22 cellular contexts compared by ENCODE assay signal in the genomic region with DNA sequence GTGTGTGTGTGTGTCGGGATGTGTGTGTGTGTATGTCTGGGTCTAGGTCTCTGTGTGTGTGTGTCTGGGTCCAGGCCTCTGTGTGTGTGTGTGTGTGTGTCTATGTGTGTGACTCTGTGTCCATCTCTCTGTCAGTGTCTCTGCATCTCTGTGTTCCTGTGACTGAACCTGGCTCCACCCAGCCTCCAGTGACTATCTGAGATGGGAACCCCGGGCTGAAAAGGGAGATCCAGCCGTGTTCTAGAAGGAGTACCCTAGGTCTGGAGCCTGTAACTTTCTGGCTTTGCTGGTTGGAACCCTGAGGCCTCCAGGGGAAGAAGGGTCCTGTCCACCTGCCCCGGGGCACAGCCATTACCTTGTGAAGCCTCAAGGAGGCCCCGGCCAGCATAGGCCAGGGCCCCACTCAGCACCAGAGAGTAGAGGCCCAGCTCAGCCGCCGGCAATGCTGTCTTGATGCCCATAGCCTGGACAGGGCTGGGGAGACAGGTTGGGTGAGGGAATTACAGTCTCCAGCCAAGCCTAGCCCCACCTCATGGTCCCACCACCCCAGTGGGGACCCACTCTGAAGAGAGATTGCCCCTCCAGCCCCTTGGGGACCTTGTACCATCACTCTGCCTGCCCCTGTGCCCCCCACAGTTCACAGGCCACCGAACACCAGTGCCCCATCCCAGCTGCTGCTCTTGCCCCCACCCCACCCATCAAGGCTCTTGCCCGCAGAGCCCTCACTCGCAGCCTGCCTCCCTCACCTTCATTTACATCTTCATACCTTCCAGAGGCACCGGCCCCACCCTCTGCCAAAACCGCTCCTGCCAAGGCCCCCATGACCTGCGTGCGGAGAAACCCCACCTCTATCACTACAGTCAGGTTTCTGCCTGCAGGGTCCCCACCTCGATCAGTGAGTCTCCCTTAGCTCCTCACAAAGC. TPM values are rescaled to one million over a fixed set of nuclear protein-coding genes. Genes with fewer than 3 reads are reported as not detected.
DNase-seq lines count a peak whose midpoint lies in the region; ATAC-seq, FAIRE-seq and TF ChIP-seq lines count a peak whose summit lies in the region.
"Had no signal": no experiment of that assay in that cellular context is flagged by ENCODE, and none has a peak within 500 bp of the region (broad histone marks: within the 10 kb centered on the region; RNA-seq: fewer than 3 reads in every experiment).

No MANE protein-coding gene starts in this region.

- TF ChIP-seq CTCF in astrocyte (IDR thresholded peaks at IDR 0.05; ENCODE audit: insufficient read depth, low read depth, low read length) = no peak
- TF ChIP-seq CTCF in stomach (IDR thresholded peaks at IDR 0.05) = no peak

- 64 to 78% (median 69%) methylated on average over 11 to 15 of the region's 15 CpGs for WGBS in stomach, 5 donors

- no peaks in the 10 kb centered on the region for H3K79me2 ChIP-seq in astrocyte (ENCODE audit: insufficient read depth, low read length)

- ATAC-seq in HG03565 (IDR thresholded peaks at IDR 0.05; ENCODE audit: unreplicated experiment) (no peak), GM18909 (IDR thresholded peaks at IDR 0.05; ENCODE audit: poor library complexity, unreplicated experiment) (no peak), GM21786 (IDR thresholded peaks at IDR 0.05; ENCODE audit: unreplicated experiment) (no peak)

- no peak overlapping the region for H3K27ac ChIP-seq in astrocyte (ENCODE audit: low read depth, low read length)
- H3K27ac ChIP-seq in layer of hippocampus (ENCODE audit: low read depth, low read length) = peak overlapping the region; percentile 98
- no peak overlapping the region for H3K27ac ChIP-seq in stomach
- H3K27ac ChIP-seq: A549, breast epithelium, foreskin keratinocyte, vagina had no signal

- peak overlapping the region; percentile 34 for H3K27ac Mint-ChIP-seq in astrocyte (ENCODE audit: unreplicated experiment)
- H3K27ac Mint-ChIP-seq: natural killer cell treated with Interleukin-12 subunit alpha and Interleukin-12 subunit beta and Interleukin-15 and Interleukin-18, amount 100 ng/mL, for 72 hours; stimulated activated naive CD8-positive, alpha-beta T cell treated with anti-CD3 and anti-CD28 coated beads, Interleukin-15, amount 100 ng/mL, for 72 hours had no signal

- no peak overlapping the region for H3K9ac ChIP-seq in astrocyte (ENCODE audit: low read length)

- H3K27me3 Mint-ChIP-seq in astrocyte (ENCODE audit: low read depth, unreplicated experiment) = peaks cover 27% of the 10 kb centered on the region

- intact Hi-C loops in stomach (cut with DNase I; ENCODE audit: low total_unique reads) = no loop called here

- no peak for TF ChIP-seq POLR2A in stomach (IDR thresholded peaks at IDR 0.05)

- H2AFZ ChIP-seq in astrocyte (ENCODE audit: low read depth, low read length) = no peak overlapping the region

- no peak overlapping the region for H3K4me3 Mint-ChIP-seq in astrocyte (ENCODE audit: unreplicated experiment)
- H3K4me3 Mint-ChIP-seq: natural killer cell treated with Interleukin-12 subunit alpha and Interleukin-12 subunit beta and Interleukin-15 and Interleukin-18, amount 100 ng/mL, for 72 hours; stimulated activated naive CD8-positive, alpha-beta T cell treated with anti-CD3 and anti-CD28 coated beads, Interleukin-15, amount 100 ng/mL, for 72 hours had no signal

- H3K9me3 ChIP-seq in astrocyte (ENCODE audit: insufficient read depth, low read depth, low read length) (no peaks in the 10 kb centered on the region), stomach (no peaks in the 10 kb centered on the region)
- H3K9me3 ChIP-seq: A549, BE2C, breast epithelium, vagina had no signal

- H3K4me1 ChIP-seq in astrocyte (ENCODE audit: insufficient read depth, low read length) (no peaks in the 10 kb centered on the region), stomach (peaks cover 0 to 4% (median 0%) of the 10 kb centered on the region in 4 donors)
- H3K4me1 ChIP-seq: A549, BE2C, breast epithelium, foreskin keratinocyte, vagina had no signal

- H3K36me3 ChIP-seq in astrocyte (ENCODE audit: insufficient read depth, low read length) (no peaks in the 10 kb centered on the region), stomach (no peaks in the 10 kb centered on the region)
- H3K36me3 ChIP-seq: BE2C, breast epithelium, vagina had no signal

- no peaks in the 10 kb centered on the region for H4K20me1 ChIP-seq in astrocyte (ENCODE audit: insufficient read depth, low read length)

- no peak overlapping the region for H3K4me2 ChIP-seq in astrocyte (ENCODE audit: low read length)
- H3K4me2 ChIP-seq: A549 had no signal

- no peak overlapping the region for H3K4me3 ChIP-seq in astrocyte (ENCODE audit: insufficient read depth, low read depth, low read length)
- H3K4me3 ChIP-seq in stomach = no peak overlapping the region
- H3K4me3 ChIP-seq: A549, breast epithelium, vagina had no signal

- TF ChIP-seq EP300 in stomach (IDR thresholded peaks at IDR 0.05) = no peak

- no peaks in the 10 kb centered on the region for H3K9me3 Mint-ChIP-seq in astrocyte (ENCODE audit: unreplicated experiment)
- H3K9me3 Mint-ChIP-seq: natural killer cell treated with Interleukin-12 subunit alpha and Interleukin-12 subunit beta and Interleukin-15 and Interleukin-18, amount 100 ng/mL, for 72 hours; stimulated activated naive CD8-positive, alpha-beta T cell treated with anti-CD3 and anti-CD28 coated beads, Interleukin-15, amount 100 ng/mL, for 72 hours had no signal

- H3K4me1 Mint-ChIP-seq in astrocyte (ENCODE audit: low read depth, unreplicated experiment) = no peaks in the 10 kb centered on the region

- DNase-seq in activated effector memory CD4-positive, alpha-beta T cell treated with anti-CD3 and anti-CD28 coated beads, Interleukin-2, amount 50 U/mL, for 16 hours = peak; percentile 37
- no peak for DNase-seq in activated effector memory CD4-positive, alpha-beta T cell treated with Interleukin-2 at 50 U/mL for 16 hours
- DNase-seq in astrocyte (ENCODE audit: low read depth) = no peak
- peak; percentile 22 for DNase-seq in stomach
- DNase-seq: BE2C, foreskin keratinocyte, NCI-H1105 treated with DMSO at 0.1 percent for 48 hours, NCI-H2107 had no signal

- no peaks in the 10 kb centered on the region for H3K36me3 Mint-ChIP-seq in astrocyte (ENCODE audit: low read depth, unreplicated experiment)
- H3K36me3 Mint-ChIP-seq: natural killer cell treated with Interleukin-12 subunit alpha and Interleukin-12 subunit beta and Interleukin-15 and Interleukin-18, amount 100 ng/mL, for 72 hours had no signal

- FAIRE-seq in astrocyte (lab: Jason Lieb, UNC) = no peak
- FAIRE-seq: A549, small intestine had no signal

- H3K27me3 ChIP-seq in astrocyte (ENCODE audit: insufficient read depth, low read length) (peaks cover 5% of the 10 kb centered on the region), layer of hippocampus (ENCODE audit: control insufficient read depth, insufficient read depth, low read length) (no peaks in the 10 kb centered on the region), stomach (peaks cover 0 to 29% (median 0%) of the 10 kb centered on the region in 3 donors)
- H3K27me3 ChIP-seq: BE2C, breast epithelium, foreskin keratinocyte, vagina had no signal

RNA-seq across cellular contexts. Expression of gene HHATL, which starts 2.0 kb away (rescaled TPM):
- total RNA-seq in astrocyte (not detected in 2 replicates), stomach (not detected)
- polyA plus RNA-seq in stomach = 1 to 10 TPM in 1 of 3 donors, under 1 TPM in 2; 0.81 to 6.9 (median 0.90) TPM
- total RNA-seq: dermis microvascular lymphatic vessel endothelial cell; epithelial cell of proximal tubule; foreskin keratinocyte; kidney epithelial cell; natural killer cell treated with Interleukin-12 subunit alpha and Interleukin-12 subunit beta and Interleukin-15 and Interleukin-18, amount 100 ng/mL, for 72 hours; vagina had no signal
- polyA plus RNA-seq: A549, foreskin keratinocyte had no signal

RNA-seq across cellular contexts. Expression of gene KLHL40, which starts 15.3 kb away (rescaled TPM):
- not detected in 2 replicates for total RNA-seq in astrocyte
- under 1 TPM in 1 of 5 donors, not detected in 4; 0.18 TPM for total RNA-seq in stomach
- polyA plus RNA-seq in stomach = 1 to 10 TPM in 1 of 3 donors, under 1 TPM in 1, not detected in 1; 0.05 to 2.0 TPM
- total RNA-seq: breast epithelium; dermis microvascular lymphatic vessel endothelial cell; epithelial cell of proximal tubule; foreskin keratinocyte; kidney epithelial cell; natural killer cell treated with Interleukin-12 subunit alpha and Interleukin-12 subunit beta and Interleukin-15 and Interleukin-18, amount 100 ng/mL, for 72 hours; posterior vena cava; vagina had no signal
- polyA plus RNA-seq: A549, foreskin keratinocyte had no signal

RNA-seq across cellular contexts. Expression of gene ZBTB47, which starts 47.1 kb away (rescaled TPM):
- total RNA-seq in astrocyte (9.3 and 10.2 TPM in 2 replicates), stomach (10 to 100 TPM; 10.1 to 40.3 (median 19.6) TPM)
- polyA plus RNA-seq in stomach = 10 to 100 TPM; 10.4 to 40.0 (median 32.1) TPM

Comparison
In these comparisons a context has a peak if more than half of its experiments do, and no peak if none do; other contexts are left out.
1. DNase-seq: peak in activated effector memory CD4-positive, alpha-beta T cell treated with anti-CD3 and anti-CD28 coated beads, Interleukin-2, amount 50 U/mL, for 16 hours (single experiment) and stomach (single experiment); none in activated effector memory CD4-positive, alpha-beta T cell treated with Interleukin-2 at 50 U/mL for 16 hours (single experiment) and astrocyte (single experiment).